In genomic region chr6:165663736-165664552, GRCh38 we compare ENCODE assay signal across 9 cellular contexts. TPM values are rescaled to one million over a fixed set of nuclear protein-coding genes. Genes with fewer than 3 reads are reported as not detected.
A peak's percentile ranks its signal among the peaks of the same experiment; 100 is the strongest.
DNase-seq lines count a peak whose midpoint lies in the region; ATAC-seq and TF ChIP-seq lines count a peak whose summit lies in the region.
"Had no signal": no experiment of that assay in that cellular context is flagged by ENCODE, and none has a peak within 500 bp of the region (broad histone marks: within the 10 kb centered on the region; RNA-seq: fewer than 3 reads in every experiment).

No MANE protein-coding gene starts in this region.

- TF ChIP-seq POLR2A in heart left ventricle (IDR thresholded peaks at IDR 0.05), result no peak

- no peaks in the 10 kb centered on the region for H3K9me3 Mint-ChIP-seq in progenitor cell of endocrine pancreas (ENCODE audit: low read depth)

- intact Hi-C loops in heart left ventricle (cut with DNase I), result loop anchor here (2.0 to 10.0 kb wide), 15 partner anchors 31 to 227 kb away; no protein-coding TSS in a partner anchor

- H3K27ac ChIP-seq in SJSA1 (no peak overlapping the region), heart left ventricle (peak overlapping the region; percentile 39 to 98 (median 94))

- WGBS in heart left ventricle, 4 donors, result 0 to 1% (median 1%) methylated on average over 26 to 48 of the region's 48 CpGs

- peaks cover 79% of the 10 kb centered on the region for H3K27me3 ChIP-seq in SJSA1 (replicated peaks)
- H3K27me3 ChIP-seq in heart left ventricle, result peaks cover 0 to 51% (median 20%) of the 10 kb centered on the region in 9 donors

- peak overlapping the region; percentile 87 for H3K27ac Mint-ChIP-seq in progenitor cell of endocrine pancreas

- no peak for TF ChIP-seq CTCF in heart left ventricle (IDR thresholded peaks at IDR 0.05)
- no peak for TF ChIP-seq CTCF in progenitor cell of endocrine pancreas (IDR thresholded peaks at IDR 0.05; ENCODE audit: unreplicated experiment)

- DNase-seq in D341Med (ENCODE audit: low spot score), result peak; percentile 38
- peak in 1 of 2 experiments; percentile 28 for DNase-seq in SJSA1 (ENCODE audit: low read depth in 1 of 2, low spot score in 2 of 2)
- DNase-seq in heart left ventricle, result peak in 4 of 5 donors; percentile 46 to 82 (median 52)
- no peak for DNase-seq in progenitor cell of endocrine pancreas (ENCODE audit: low spot score, unreplicated experiment)
- DNase-seq in NCI-H1092 treated with DMSO at 0.1 percent for 48 hours (lab: John Stamatoyannopoulos, UW), result no peak
- DNase-seq in COR-L47 (lab: John Stamatoyannopoulos, UW), result no peak
- DNase-seq in stimulated activated CD4-positive, alpha-beta T cell treated with anti-CD3 and anti-CD28 coated beads, Interleukin-12 subunit alpha, Interleukin-12 subunit beta, amount 100 ng/mL, for 4 hours, result no peak

- H3K4me1 ChIP-seq in SJSA1 (replicated peaks), result peaks cover 36% of the 10 kb centered on the region
- peaks cover 0 to 43% (median 20%) of the 10 kb centered on the region in 12 donors for H3K4me1 ChIP-seq in heart left ventricle

- H3K9me3 ChIP-seq in SJSA1 (replicated peaks) (no peaks in the 10 kb centered on the region), heart left ventricle (no peaks in the 10 kb centered on the region)

- no peaks in the 10 kb centered on the region for H3K36me3 ChIP-seq in SJSA1
- no peaks in the 10 kb centered on the region for H3K36me3 ChIP-seq in heart left ventricle

- H3K4me3 Mint-ChIP-seq in progenitor cell of endocrine pancreas (ENCODE audit: low read depth), result peak overlapping the region; percentile 81

- ATAC-seq in heart left ventricle, result peak; percentile 45 to 67 (median 60)
- no peak for ATAC-seq in HG03025 (IDR thresholded peaks at IDR 0.05; ENCODE audit: low FRiP score, unreplicated experiment)
- ATAC-seq: K562 had no signal

- H3K4me3 ChIP-seq in SJSA1 (peak overlapping the region; percentile 51), heart left ventricle (peak overlapping the region; percentile 62 to 93 (median 77))
- H3K4me3 ChIP-seq: K562 had no signal

- peaks cover 52% of the 10 kb centered on the region for H3K27me3 Mint-ChIP-seq in progenitor cell of endocrine pancreas

- peaks cover 18% of the 10 kb centered on the region for H3K4me1 Mint-ChIP-seq in progenitor cell of endocrine pancreas (ENCODE audit: low read depth)

- H3K36me3 Mint-ChIP-seq in progenitor cell of endocrine pancreas (ENCODE audit: insufficient read depth), result no peaks in the 10 kb centered on the region

RNA-seq across cellular contexts. Expression of gene PDE10A, which starts 0.9 kb away (rescaled TPM):
- 1.7 and 2.4 TPM in 2 replicates for total RNA-seq in SJSA1 (2014; rRNA removed; shearing (Covaris generic))
- total RNA-seq in heart left ventricle (10 to 100 TPM in 8 of 9 donors, 1 to 10 TPM in 1; 8.6 to 22.4 (median 12.8) TPM), progenitor cell of endocrine pancreas (14.4 and 17.8 TPM in 2 replicates)
- polyA plus RNA-seq in heart left ventricle, result 10 to 100 TPM in 1 of 2 donors, 1 to 10 TPM in 1; 4.2 to 17.7 TPM
- polyA plus RNA-seq: K562 had no signal

Comparison
In these comparisons a context has a peak if more than half of its experiments do, and no peak if none do; other contexts are left out.
1. DNase-seq: peak in D341Med (single experiment) and heart left ventricle (4 of 5); none in progenitor cell of endocrine pancreas (single experiment), NCI-H1092 treated with DMSO at 0.1 percent for 48 hours (single experiment), COR-L47 (single experiment) and stimulated activated CD4-positive, alpha-beta T cell treated with anti-CD3 and anti-CD28 coated beads, Interleukin-12 subunit alpha, Interleukin-12 subunit beta, amount 100 ng/mL, for 4 hours (single experiment).